ENCODE assay signal across 1 cellular context in the genomic region with DNA sequence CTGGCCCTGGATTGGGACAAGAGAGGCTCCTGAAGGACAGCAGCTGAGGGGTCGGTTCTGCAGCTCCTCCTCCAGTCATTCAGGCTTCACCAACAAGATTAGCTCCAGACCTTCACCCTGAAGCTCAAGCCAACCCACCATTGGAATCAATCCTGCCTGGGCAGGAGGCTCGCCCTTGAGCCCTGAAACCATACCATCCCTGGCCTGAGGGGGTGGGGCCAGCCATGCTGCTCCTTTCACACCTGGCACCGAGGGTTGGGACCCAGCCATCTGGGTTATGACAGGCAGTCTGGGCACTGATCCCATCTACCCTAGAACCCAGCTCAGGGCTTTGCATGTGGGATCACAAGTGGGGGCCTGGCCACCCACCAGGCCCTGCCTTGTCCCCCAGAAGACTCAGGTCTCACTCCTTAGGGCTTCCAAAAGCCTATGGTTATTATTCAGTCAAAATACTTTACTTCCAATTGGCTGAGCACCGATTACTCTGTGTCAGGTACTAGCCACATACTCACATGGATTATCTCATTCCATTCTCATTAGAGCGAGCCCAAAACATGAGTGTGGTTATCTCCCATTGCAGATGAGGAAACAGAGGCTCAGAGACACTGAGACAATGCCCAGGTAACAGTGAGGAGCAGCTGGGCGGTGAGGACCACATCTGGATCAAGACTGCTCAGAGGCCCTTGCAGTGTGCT.
TF ChIP-seq lines count a peak whose summit lies in the region.

No MANE protein-coding gene starts in this region.

TF ChIP-seq in K562, 482 proteins besides CTCF, POLR2A, EP300 and RAD21:
- TF ChIP-seq ZNF263 (CRISPR knock-in tag; IDR thresholded peaks at IDR 0.05; ENCODE audit: borderline replicate concordance), result no peak
- TF ChIP-seq, protein P1, sequence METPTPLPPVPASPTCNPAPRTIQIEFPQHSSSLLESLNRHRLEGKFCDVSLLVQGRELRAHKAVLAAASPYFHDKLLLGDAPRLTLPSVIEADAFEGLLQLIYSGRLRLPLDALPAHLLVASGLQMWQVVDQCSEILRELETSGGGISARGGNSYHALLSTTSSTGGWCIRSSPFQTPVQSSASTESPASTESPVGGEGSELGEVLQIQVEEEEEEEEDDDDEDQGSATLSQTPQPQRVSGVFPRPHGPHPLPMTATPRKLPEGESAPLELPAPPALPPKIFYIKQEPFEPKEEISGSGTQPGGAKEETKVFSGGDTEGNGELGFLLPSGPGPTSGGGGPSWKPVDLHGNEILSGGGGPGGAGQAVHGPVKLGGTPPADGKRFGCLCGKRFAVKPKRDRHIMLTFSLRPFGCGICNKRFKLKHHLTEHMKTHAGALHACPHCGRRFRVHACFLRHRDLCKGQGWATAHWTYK (CRISPR knock-in tag; IDR thresholded peaks at IDR 0.05), result no peak
- peak; percentile 11; the same call in 1 of the 2 replicates for TF ChIP-seq RBFOX2 (IDR thresholded peaks at IDR 0.05; ENCODE audit: low read depth, low read length)
- TF ChIP-seq SMAD2 (IDR thresholded peaks at IDR 0.05; ENCODE audit: low read depth, low read length), result no peak
- TF ChIP-seq EP400 (IDR thresholded peaks at IDR 0.05), result no peak
- TF ChIP-seq ZNF224 (CRISPR knock-in tag; IDR thresholded peaks at IDR 0.05), result no peak
TF ChIP-seq in K562: peak in this region for 1.
